ENCODE assay signal across 19 cellular contexts in genomic region chr11:94853836-94854235, GRCh38.
DNase-seq lines count a peak whose midpoint lies in the region; ATAC-seq and TF ChIP-seq lines count a peak whose summit lies in the region.
"Had no signal": no experiment of that assay in that cellular context is flagged by ENCODE, and none has a peak within 500 bp of the region (broad histone marks: within the 10 kb centered on the region; RNA-seq: fewer than 3 reads in every experiment).

No MANE protein-coding gene starts in this region.

- H3K36me3 ChIP-seq in mammary epithelial cell (ENCODE audit: insufficient read depth, low read length) (peaks cover 58% of the 10 kb centered on the region), psoas muscle (ENCODE audit: insufficient read depth in 1 of 2, low read depth in 1 of 2) (peaks cover 9 to 90% of the 10 kb centered on the region in 2 donors)

- DNase-seq in MCF 10A (ENCODE audit: unreplicated experiment) (no peak), mammary epithelial cell (no peak), NCI-H1694 (lab: John Stamatoyannopoulos, UW) (peak; percentile 4), cerebellar cortex (ENCODE audit: low spot score) (peak; percentile 71), psoas muscle (no peak), NCI-H1417 (lab: John Stamatoyannopoulos, UW) (no peak), HuH-7 (ENCODE audit: low spot score) (no peak), cortex of kidney (lab: John Stamatoyannopoulos, UW) (no peak)
- DNase-seq: 8988T; Calu3; CD8-positive, alpha-beta T cell; GDM1; GOT3; H7; HFFc6 had no signal

- no peaks in the 10 kb centered on the region for H4K20me1 ChIP-seq in mammary epithelial cell (ENCODE audit: insufficient read depth, low read length)
- H4K20me1 ChIP-seq: BLaER1 treated with 17β-estradiol and CSF1 and Interleukin-3, amounts not matched to agents 10 nM and 100 nM had no signal

- no peak for TF ChIP-seq CTCF in MCF 10A (IDR thresholded peaks at IDR 0.05; ENCODE audit: unreplicated experiment)
- no peak for TF ChIP-seq CTCF in mammary epithelial cell (conservative IDR thresholded peaks at IDR 0.05 in 1 of 2, IDR thresholded peaks at IDR 0.05 in 1 of 2; ENCODE audit: extremely low read depth in 1 of 2, insufficient read depth in 1 of 2, low read depth in 1 of 2, low read length in 2 of 2)
- no peak for TF ChIP-seq CTCF in psoas muscle (IDR thresholded peaks at IDR 0.05)

- peaks cover 78% of the 10 kb centered on the region for H3K36me3 Mint-ChIP-seq in MCF 10A (ENCODE audit: insufficient read depth, unreplicated experiment)
- H3K36me3 Mint-ChIP-seq: CD8-positive, alpha-beta T cell; IgD-negative memory B cell had no signal

- H3K4me2 ChIP-seq in mammary epithelial cell (ENCODE audit: insufficient read depth, low read depth, low read length) = no peak overlapping the region
- H3K4me2 ChIP-seq: BLaER1 treated with 17β-estradiol and CSF1 and Interleukin-3, amounts not matched to agents 10 nM and 100 nM had no signal

- dilution Hi-C loops in mammary epithelial cell (cut with HindIII; ENCODE audit: low sequenced_read_pairs) = no loop called here

- BruUV-seq in MCF 10A (replicated peaks; lab: Mats Ljungman, UMichigan) (no TSS peak), mammary epithelial cell (replicated peaks; lab: Mats Ljungman, UMichigan) (no TSS peak)

- in situ Hi-C loops in mammary epithelial cell (cut with MboI; ENCODE audit: low sequenced_read_pairs in 2 of 2) = no loop called here

- H3K27me3 ChIP-seq in mammary epithelial cell (ENCODE audit: insufficient read depth, low read length) = no peaks in the 10 kb centered on the region
- H3K27me3 ChIP-seq in psoas muscle (ENCODE audit: insufficient read depth in 3 of 3, low read length in 2 of 3) = no peaks in the 10 kb centered on the region
- H3K27me3 ChIP-seq: BLaER1 treated with 17β-estradiol and CSF1 and Interleukin-3, amounts not matched to agents 10 nM and 100 nM had no signal

- H3K9me3 ChIP-seq in mammary epithelial cell (replicated peaks; ENCODE audit: insufficient read depth, low read length) = no peaks in the 10 kb centered on the region
- H3K9me3 ChIP-seq in psoas muscle = no peaks in the 10 kb centered on the region
- H3K9me3 ChIP-seq: BLaER1 treated with 17β-estradiol and CSF1 and Interleukin-3, amounts not matched to agents 10 nM and 100 nM had no signal

- intact Hi-C loops in MCF 10A (cut with micrococcal nuclease) (no loop called here), mammary epithelial cell (cut with micrococcal nuclease) (loop anchor here (5.0 kb wide), 1 partner anchor 107 kb away; no protein-coding TSS in a partner anchor), psoas muscle (cut with DNase I) (loop anchor here in 1 of 2 donors (5.0 to 10.0 kb wide), 2 partner anchors 82 to 149 kb away; no protein-coding TSS in a partner anchor)

- no peak overlapping the region for H3K4me3 Mint-ChIP-seq in MCF 10A (ENCODE audit: unreplicated experiment)
- H3K4me3 Mint-ChIP-seq: B cell; CD8-positive, alpha-beta T cell; HFFc6 had no signal

- H3K27ac ChIP-seq in mammary epithelial cell (ENCODE audit: insufficient read depth, low read depth, low read length) = no peak overlapping the region
- H3K27ac ChIP-seq in psoas muscle = peak overlapping the region; percentile 78
- H3K27ac ChIP-seq: BLaER1 treated with 17β-estradiol and CSF1 and Interleukin-3, amounts not matched to agents 10 nM and 100 nM had no signal

- H3K4me1 Mint-ChIP-seq in MCF 10A (ENCODE audit: insufficient read depth, unreplicated experiment) = peaks cover 11% of the 10 kb centered on the region

- H3K27ac Mint-ChIP-seq in MCF 10A (ENCODE audit: low read depth, unreplicated experiment) = peak overlapping the region; percentile 21
- H3K27ac Mint-ChIP-seq: B cell; CD8-positive, alpha-beta T cell; HFFc6; IgD-negative memory B cell had no signal

- POLR2A ChIA-PET in MCF 10A (lab: Yijun Ruan, JAX) = interaction anchor here (0.7 to 0.8 kb wide), 2 partner anchors 7 to 10 kb away, joined by 3 read pairs; no protein-coding TSS in a partner anchor

- peaks cover 47% of the 10 kb centered on the region for H3K79me2 ChIP-seq in mammary epithelial cell (ENCODE audit: insufficient read depth, low read length)

- no peak for ATAC-seq in psoas muscle
- ATAC-seq: CD8-positive, alpha-beta T cell; HCT116 had no signal

- no peaks in the 10 kb centered on the region for H3K27me3 Mint-ChIP-seq in MCF 10A (ENCODE audit: insufficient read depth, unreplicated experiment)

- CTCF ChIA-PET in MCF 10A (lab: Yijun Ruan, JAX) (interaction anchor here (0.6 to 6.1 kb wide), 5 partner anchors 9 to 231 kb away, joined by 4 to 64 read pairs (median 5); no protein-coding TSS in a partner anchor), mammary epithelial cell (lab: Charles Lee; ENCODE audit: low non-redundant PET) (no interaction called here)

- no peak overlapping the region for H2AFZ ChIP-seq in mammary epithelial cell (ENCODE audit: low read depth, low read length)

- WGBS in mammary epithelial cell (ENCODE audit: low coverage, missing lambda C conversion rate) = 96% methylated on average over 4 of the region's 5 CpGs
- WGBS in psoas muscle, 3 donors = 75 to 89% (median 87%) methylated on average over 5 of the region's 5 CpGs

- peaks cover 29% of the 10 kb centered on the region for H3K4me1 ChIP-seq in mammary epithelial cell (ENCODE audit: insufficient read depth, low read length)
- H3K4me1 ChIP-seq in psoas muscle = peaks cover 50% of the 10 kb centered on the region
- H3K4me1 ChIP-seq: BLaER1 treated with 17β-estradiol and CSF1 and Interleukin-3, amounts not matched to agents 10 nM and 100 nM had no signal

- no peaks in the 10 kb centered on the region for H3K9me3 Mint-ChIP-seq in MCF 10A (ENCODE audit: unreplicated experiment)
- H3K9me3 Mint-ChIP-seq: CD8-positive, alpha-beta T cell; HFFc6; IgD-negative memory B cell had no signal

- H3K4me3 ChIP-seq in mammary epithelial cell (replicated peaks in 1 of 3; ENCODE audit: insufficient read depth in 1 of 3, low read depth in 2 of 3, low read length in 3 of 3) (no peak overlapping the region), psoas muscle (no peak overlapping the region)
- H3K4me3 ChIP-seq: BLaER1 treated with 17β-estradiol and CSF1 and Interleukin-3, amounts not matched to agents 10 nM and 100 nM had no signal

- no peak overlapping the region for H3K9ac ChIP-seq in mammary epithelial cell (ENCODE audit: insufficient read depth, low read length)
- H3K9ac ChIP-seq: BLaER1 treated with 17β-estradiol and CSF1 and Interleukin-3, amounts not matched to agents 10 nM and 100 nM had no signal

Comparison
In these comparisons a context has a peak if more than half of its experiments do, and no peak if none do; other contexts are left out.
1. DNase-seq: peak in NCI-H1694 (single experiment) and cerebellar cortex (single experiment); none in MCF 10A (single experiment), mammary epithelial cell (single experiment), psoas muscle (0 of 2), NCI-H1417 (0 of 3), HuH-7 (single experiment) and cortex of kidney (single experiment).